ENCODE assay signal across 8 cellular contexts in genomic region chr3:50674349-50675178, GRCh38. TPM values are rescaled to one million over a fixed set of nuclear protein-coding genes. Genes with fewer than 3 reads are reported as not detected.
DNase-seq lines count a peak whose midpoint lies in the region; ATAC-seq and TF ChIP-seq lines count a peak whose summit lies in the region.

TSS of gene DOCK3 (plus strand) at chr3:50674927. CDS start at chr3:50675264, 337 bp downstream.

- H3K27ac Mint-ChIP-seq in naive B cell, result peak within 1 kb of the TSS in 1 of 6 donors; percentile 64

- peak within 1 kb of the TSS; percentile 77 for H3K4me3 Mint-ChIP-seq in activated T-cell treated with anti-CD3 and anti-CD28 coated beads, Interleukin-2, amount 50 U/mL, for 4 hours
- peak within 1 kb of the TSS; percentile 65 to 85 (median 79) for H3K4me3 Mint-ChIP-seq in naive B cell

- no peak for TF ChIP-seq CTCF in AG04449 (IDR thresholded peaks at IDR 0.05; ENCODE audit: insufficient read depth, low read length, missing control alignments)

- POLR2A ChIA-PET in AG04449 (lab: Yijun Ruan, JAX), result no interaction called here

- CTCF ChIA-PET in AG04449 (lab: Yijun Ruan, JAX), result no interaction called here

- peaks cover 35% of the 10 kb centered on the region for H3K27me3 Mint-ChIP-seq in activated T-cell treated with anti-CD3 and anti-CD28 coated beads, Interleukin-2, amount 50 U/mL, for 4 hours (ENCODE audit: low read depth)
- H3K27me3 Mint-ChIP-seq in naive B cell, result peaks cover 38 to 53% (median 42%) of the 10 kb centered on the region in 3 donors

- DNase-seq in AG04449 (ENCODE audit: low read depth, low spot score) (no peak), GM19238 (ENCODE audit: insufficient read length, low spot score) (peak; percentile 56), NCI-H2227 treated with DMSO at 0.1 percent for 48 hours (lab: John Stamatoyannopoulos, UW) (peak; percentile 14), naive B cell (peak; percentile 42), SW 1271 (lab: John Stamatoyannopoulos, UW) (no peak)
- DNase-seq in activated T-cell treated with anti-CD3 and anti-CD28 coated beads, Interleukin-2, amount 50 U/mL, for 4 hours, result peak; percentile 57
- peak; percentile 72 for DNase-seq in stimulated activated naive CD8-positive, alpha-beta T cell treated with anti-CD3 and anti-CD28 coated beads, Interleukin-15, Interleukin-2, amounts not matched to agents 100 U/mL and 50 U/mL, for 24 hours

- peak; percentile 92 to 93 for ATAC-seq in activated T-cell treated with anti-CD3 and anti-CD28 coated beads, Interleukin-2, amount 50 U/mL, for 4 hours
- ATAC-seq in esophagus mucosa (peak; percentile 85), naive B cell (ENCODE audit: low read depth in 2 of 2) (peak; percentile 82 to 85)
- ATAC-seq in stimulated activated naive CD8-positive, alpha-beta T cell treated with anti-CD3 and anti-CD28 coated beads, Interleukin-15, Interleukin-2, amounts not matched to agents 100 U/mL and 50 U/mL, for 24 hours, result peak; percentile 78

- no peaks in the 10 kb centered on the region for H3K9me3 Mint-ChIP-seq in activated T-cell treated with anti-CD3 and anti-CD28 coated beads, Interleukin-2, amount 50 U/mL, for 4 hours
- no peaks in the 10 kb centered on the region for H3K9me3 Mint-ChIP-seq in naive B cell

- H3K4me1 Mint-ChIP-seq in activated T-cell treated with anti-CD3 and anti-CD28 coated beads, Interleukin-2, amount 50 U/mL, for 4 hours (ENCODE audit: low read depth), result peaks cover 10% of the 10 kb centered on the region
- peaks cover 4 to 7% (median 6%) of the 10 kb centered on the region in 3 donors for H3K4me1 Mint-ChIP-seq in naive B cell

- no peaks in the 10 kb centered on the region for H3K36me3 Mint-ChIP-seq in activated T-cell treated with anti-CD3 and anti-CD28 coated beads, Interleukin-2, amount 50 U/mL, for 4 hours (ENCODE audit: insufficient read depth)
- no peaks in the 10 kb centered on the region for H3K36me3 Mint-ChIP-seq in naive B cell

- H3K4me3 ChIP-seq in AG04449 (ENCODE audit: low read depth, low read length), result peak within 1 kb of the TSS; percentile 43

RNA-seq across cellular contexts. Expression of gene DOCK3, which starts in this region (rescaled TPM):
- total RNA-seq in activated T-cell treated with anti-CD3 and anti-CD28 coated beads, Interleukin-2, amount 50 U/mL, for 4 hours, result 1 to 10 TPM; 1.2 to 1.7 (median 1.5) TPM
- total RNA-seq in esophagus mucosa, result 0.84 TPM
- under 1 TPM in 3 of 6 donors, not detected in 3; 0.03 to 0.04 (median 0.04) TPM for polyA plus RNA-seq in naive B cell (ENCODE audit: low read depth in 6 of 6)

Comparison
In these comparisons a context has a peak if more than half of its experiments do, and no peak if none do; other contexts are left out.
1. Peak in ATAC-seq in esophagus mucosa; RNA of the gene not detected or under 1 TPM.
2. Peak in DNase-seq and ATAC-seq in naive B cell; RNA of the gene not detected or under 1 TPM.
3. DNase-seq: peak in GM19238 (single experiment), NCI-H2227 treated with DMSO at 0.1 percent for 48 hours (single experiment), activated T-cell treated with anti-CD3 and anti-CD28 coated beads, Interleukin-2, amount 50 U/mL, for 4 hours (single experiment) and stimulated activated naive CD8-positive, alpha-beta T cell treated with anti-CD3 and anti-CD28 coated beads, Interleukin-15, Interleukin-2, amounts not matched to agents 100 U/mL and 50 U/mL, for 24 hours (single experiment); none in AG04449 (single experiment) and SW 1271 (0 of 2).
4. Peak in every context shown above with its lines, with median percentiles within 50 percentile points of each other: ATAC-seq.